In the genomic region with DNA sequence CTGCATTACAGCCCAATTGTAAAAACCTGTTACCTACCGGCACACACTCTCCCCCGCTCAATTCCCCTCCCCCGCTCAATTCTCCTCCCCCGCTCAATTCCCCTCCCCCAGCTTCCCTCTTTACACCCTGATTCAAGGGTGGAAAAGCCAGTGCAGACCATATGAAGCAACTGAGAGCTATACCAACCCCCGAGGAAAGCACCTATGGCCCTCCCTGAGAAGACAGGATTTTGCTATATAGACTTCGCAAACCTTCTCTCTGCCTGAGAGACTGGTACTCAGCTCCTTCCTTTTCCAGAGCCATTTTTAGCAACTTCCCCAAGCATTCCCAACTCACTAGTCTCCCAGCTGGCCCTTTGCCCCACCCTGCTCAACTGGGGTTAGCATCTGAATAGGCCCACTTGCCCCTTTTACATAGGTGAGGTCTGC, we compare ENCODE assay signal across 20 cellular contexts. TPM values are rescaled to one million over a fixed set of nuclear protein-coding genes. Genes with fewer than 3 reads are reported as not detected.
"Had no signal": no experiment of that assay in that cellular context is flagged by ENCODE, and none has a peak within 500 bp of the region (broad histone marks: within the 10 kb centered on the region; RNA-seq: fewer than 3 reads in every experiment).

No MANE protein-coding gene starts in this region.

- H3K4me3 Mint-ChIP-seq: activated T-helper 17 cell treated with anti-CD3 and anti-CD28 coated beads, Interleukin-2, amount 50 U/mL, for 72 hours; dendritic cell treated with granulocyte-macrophage colony-stimulating factor and Interleukin-4, amounts not matched to agents 40 ng/mL and 50 ng/mL, for 4 days; stimulated activated naive B cell treated with anti-CD40 and anti-IgM and Interleukin-4, amounts not matched to agents 10 μg/mL and 1 μg/mL and 100 μg/mL, for 72 hours had no signal

- H3K4me1 ChIP-seq: ascending aorta, thyroid gland, uterus had no signal

- H3K36me3 ChIP-seq: ascending aorta, heart left ventricle, neutrophil, thyroid gland, uterus had no signal

- H3K4me3 ChIP-seq: ascending aorta, heart left ventricle, lung, thyroid gland, uterus had no signal

- ATAC-seq: activated T-helper 17 cell treated with anti-CD3 and anti-CD28 coated beads, Interleukin-2, amount 50 U/mL, for 72 hours; heart left ventricle; left cardiac atrium; stimulated activated naive B cell treated with anti-CD40 and anti-IgM and Interleukin-4, amounts not matched to agents 10 μg/mL and 1 μg/mL and 100 μg/mL, for 72 hours had no signal

- DNase-seq: activated CD4-positive, CD25-positive, alpha-beta regulatory T cell treated with anti-CD3 and anti-CD28 coated beads, Interleukin-2, amount 50 U/mL, for 72 hours; activated naive CD4-positive, alpha-beta T cell treated with Interleukin-2 at 50 U/mL for 16 hours; effector memory CD4-positive, alpha-beta T cell; heart left ventricle; left cardiac atrium; midbrain; posterior cingulate gyrus; retina; stimulated activated CD4-positive, alpha-beta T cell treated with anti-CD3 and anti-CD28 coated beads, Interleukin-2, amount 100 ng/mL, for 48 hours; stimulated activated naive B cell treated with anti-CD40 and anti-IgM and Interleukin-4, amounts not matched to agents 10 μg/mL and 1 μg/mL and 100 μg/mL, for 72 hours; T1000; thyroid gland; uterus had no signal

- H3K27ac ChIP-seq: ascending aorta, epithelial cell of prostate, heart left ventricle, neutrophil, thyroid gland, uterus had no signal

- H3K9me3 ChIP-seq: ascending aorta, heart left ventricle, neutrophil, thyroid gland, uterus had no signal

- H3K27me3 ChIP-seq: ascending aorta, thyroid gland, uterus had no signal

- H3K27ac Mint-ChIP-seq: activated T-helper 17 cell treated with anti-CD3 and anti-CD28 coated beads, Interleukin-2, amount 50 U/mL, for 72 hours; dendritic cell treated with granulocyte-macrophage colony-stimulating factor and Interleukin-4, amounts not matched to agents 40 ng/mL and 50 ng/mL, for 4 days had no signal

- H3K9me3 Mint-ChIP-seq: activated T-helper 17 cell treated with anti-CD3 and anti-CD28 coated beads, Interleukin-2, amount 50 U/mL, for 72 hours; stimulated activated naive B cell treated with anti-CD40 and anti-IgM and Interleukin-4, amounts not matched to agents 10 μg/mL and 1 μg/mL and 100 μg/mL, for 72 hours had no signal

RNA-seq across cellular contexts. Expression of a gene that starts 7.6 kb away (rescaled TPM):
- total RNA-seq: ascending aorta, myocyte had no signal
